ENCODE assay signal across 13 cellular contexts in genomic region chr2:239397856-239398470, GRCh38. TPM values are rescaled to one million over a fixed set of nuclear protein-coding genes. Genes with fewer than 3 reads are reported as not detected.
DNase-seq lines count a peak whose midpoint lies in the region; ATAC-seq and TF ChIP-seq lines count a peak whose summit lies in the region.
"Had no signal": no experiment of that assay in that cellular context is flagged by ENCODE, and none has a peak within 500 bp of the region (broad histone marks: within the 10 kb centered on the region; RNA-seq: fewer than 3 reads in every experiment).

No MANE protein-coding gene starts in this region.

- no peaks in the 10 kb centered on the region for H3K27me3 ChIP-seq in gastroesophageal sphincter
- H3K27me3 ChIP-seq: breast epithelium, spleen had no signal

- H3K4me1 ChIP-seq in gastroesophageal sphincter = peaks cover 0 to 78% (median 19%) of the 10 kb centered on the region in 3 donors

- 70 to 84% methylated on average over 1 to 15 of the region's 19 CpGs for WGBS in gastroesophageal sphincter (ENCODE audit: low coverage in 1 of 2), 2 donors

- H3K36me3 Mint-ChIP-seq in activated T-cell treated with anti-CD3 and anti-CD28 coated beads, Interleukin-2, amount 50 U/mL, for 24 hours (ENCODE audit: low read depth) = peaks cover 26% of the 10 kb centered on the region

- TF ChIP-seq EP300 in gastroesophageal sphincter (IDR thresholded peaks at IDR 0.05) = no peak

- peak overlapping the region; percentile 30 for H3K27ac Mint-ChIP-seq in activated T-cell treated with anti-CD3 and anti-CD28 coated beads, Interleukin-2, amount 50 U/mL, for 24 hours

- no peaks in the 10 kb centered on the region for H3K27me3 Mint-ChIP-seq in activated T-cell treated with anti-CD3 and anti-CD28 coated beads, Interleukin-2, amount 50 U/mL, for 24 hours

- in situ Hi-C loops in GM13976 (cut with MboI; ENCODE audit: low sequenced_read_pairs, unreplicated experiment) = no loop called here

- DNase-seq in activated T-cell treated with anti-CD3 and anti-CD28 coated beads, Interleukin-2, amount 50 U/mL, for 24 hours = no peak
- DNase-seq in activated T-cell treated with anti-CD3 and anti-CD28 coated beads for 4 hours = no peak
- no peak for DNase-seq in SK-N-MC (ENCODE audit: low read depth, low spot score)
- peak; percentile 45 for DNase-seq in retina
- DNase-seq in NOMO-1 treated with DMSO at 0.1 percent for 48 hours (lab: John Stamatoyannopoulos, UW; ENCODE audit: unreplicated experiment) = no peak
- no peak for DNase-seq in GM13976 (ENCODE audit: low spot score)
- DNase-seq: MV-4-11, NCI-H226 had no signal

- TF ChIP-seq POLR2A in gastroesophageal sphincter (IDR thresholded peaks at IDR 0.05) = no peak

- peak overlapping the region; percentile 64 for H3K9ac ChIP-seq in SK-N-MC (ENCODE audit: insufficient read length)

- H3K4me1 Mint-ChIP-seq in activated T-cell treated with anti-CD3 and anti-CD28 coated beads, Interleukin-2, amount 50 U/mL, for 24 hours (ENCODE audit: low read depth) = peaks cover 57% of the 10 kb centered on the region

- no peak for TF ChIP-seq CTCF in gastroesophageal sphincter (IDR thresholded peaks at IDR 0.05)
- no peak for TF ChIP-seq CTCF in GM13976 (IDR thresholded peaks at IDR 0.05; ENCODE audit: borderline replicate concordance, control extremely low read depth, extremely low read depth, insufficient read depth, missing control alignments)

- H3K9me3 ChIP-seq in SK-N-MC (ENCODE audit: low read depth, low read length) = no peaks in the 10 kb centered on the region
- no peaks in the 10 kb centered on the region for H3K9me3 ChIP-seq in gastroesophageal sphincter
- H3K9me3 ChIP-seq: breast epithelium, spleen had no signal

- no peaks in the 10 kb centered on the region for H3K9me3 Mint-ChIP-seq in activated T-cell treated with anti-CD3 and anti-CD28 coated beads, Interleukin-2, amount 50 U/mL, for 24 hours

- H3K4me3 ChIP-seq in SK-N-MC (peak overlapping the region; percentile 81; the same call in 1 of the 2 replicates), gastroesophageal sphincter (no peak overlapping the region)
- H3K4me3 ChIP-seq: breast epithelium, spleen had no signal

- H3K27ac ChIP-seq in SK-N-MC (peak overlapping the region; percentile 36; the same call in 1 of the 2 replicates), gastroesophageal sphincter (peak overlapping the region in 3 of 4 donors; percentile 28 to 99 (median 99))
- H3K27ac ChIP-seq: breast epithelium, epithelial cell of prostate had no signal

- ATAC-seq in gastroesophageal sphincter (no peak), HG02973 (IDR thresholded peaks at IDR 0.05; ENCODE audit: unreplicated experiment) (no peak)

- no peaks in the 10 kb centered on the region for H3K36me3 ChIP-seq in SK-N-MC (ENCODE audit: insufficient read depth, low read length)
- no peaks in the 10 kb centered on the region for H3K36me3 ChIP-seq in gastroesophageal sphincter
- H3K36me3 ChIP-seq: breast epithelium, spleen had no signal

- H3K4me3 Mint-ChIP-seq in activated T-cell treated with anti-CD3 and anti-CD28 coated beads, Interleukin-2, amount 50 U/mL, for 24 hours = no peak overlapping the region

RNA-seq across cellular contexts. Expression of gene HDAC4, which starts 2.9 kb away (rescaled TPM):
- total RNA-seq in gastroesophageal sphincter = 100 to 1,000 TPM in 1 of 4 donors, 10 to 100 TPM in 3; 41.3 to 104 (median 85.8) TPM
